Comparison of ENCODE assay signal across 1 cellular context in genomic region chr6:44257753-44258324, GRCh38.
TF ChIP-seq lines count a peak whose summit lies in the region.

No MANE protein-coding gene starts in this region.

TF ChIP-seq in HepG2, 621 proteins besides CTCF, POLR2A, EP300 and RAD21 (continued from another document):
- TF ChIP-seq E2F1 (CRISPR knock-in tag; IDR thresholded peaks at IDR 0.05) (no peak), CREM (IDR thresholded peaks at IDR 0.05) (no peak), CREM (CRISPR knock-in tag; IDR thresholded peaks at IDR 0.05) (no peak), ZSCAN20 (CRISPR knock-in tag; IDR thresholded peaks at IDR 0.05; ENCODE audit: borderline replicate concordance) (no peak), ZNF800 (CRISPR knock-in tag; IDR thresholded peaks at IDR 0.05) (no peak), STAG1 (CRISPR knock-in tag; IDR thresholded peaks at IDR 0.05) (peak; percentile 0; the same call in 1 of the 2 replicates), ZNF777 (CRISPR knock-in tag; IDR thresholded peaks at IDR 0.05) (no peak), HDAC6 (IDR thresholded peaks at IDR 0.05; ENCODE audit: low read depth, low read length) (no peak), ZNF780A (CRISPR knock-in tag; IDR thresholded peaks at IDR 0.05) (no peak), HOXA9 (CRISPR knock-in tag; IDR thresholded peaks at IDR 0.05; ENCODE audit: borderline replicate concordance) (no peak), ATF4 (CRISPR knock-in tag; IDR thresholded peaks at IDR 0.05) (no peak), THYN1 (CRISPR knock-in tag; IDR thresholded peaks at IDR 0.05; ENCODE audit: borderline replicate concordance, low read depth) (no peak), KDM4B (CRISPR knock-in tag; IDR thresholded peaks at IDR 0.05) (no peak), ATF1 (CRISPR knock-in tag; IDR thresholded peaks at IDR 0.05) (no peak), ZNF124 (CRISPR knock-in tag; IDR thresholded peaks at IDR 0.05) (0 out of 2 replicates have a peak, but pooled peaks have one; percentile 6), MIER3 (CRISPR knock-in tag; IDR thresholded peaks at IDR 0.05; ENCODE audit: borderline replicate concordance) (no peak), ZZZ3 (CRISPR knock-in tag; IDR thresholded peaks at IDR 0.05; ENCODE audit: borderline replicate concordance) (no peak), ZNF18 (CRISPR knock-in tag; IDR thresholded peaks at IDR 0.05; ENCODE audit: insufficient replicate concordance) (no peak), THAP9 (CRISPR knock-in tag; IDR thresholded peaks at IDR 0.05; ENCODE audit: borderline replicate concordance) (no peak), ZNF350 (CRISPR knock-in tag; IDR thresholded peaks at IDR 0.05; ENCODE audit: borderline replicate concordance, low read depth) (no peak), HNRNPK (IDR thresholded peaks at IDR 0.05; ENCODE audit: low read depth, low read length, poor library complexity, severe bottlenecking) (peak; percentile 4), LRRFIP1 (CRISPR knock-in tag; conservative IDR thresholded peaks at IDR 0.05) (no peak)
TF ChIP-seq in HepG2: peak in this region for 17.
